14 cellular contexts compared by ENCODE assay signal in genomic region chr1:201903135-201903534, GRCh38. TPM values are rescaled to one million over a fixed set of nuclear protein-coding genes. Genes with fewer than 3 reads are reported as not detected.
A peak's percentile ranks its signal among the peaks of the same experiment; 100 is the strongest.
DNase-seq lines count a peak whose midpoint lies in the region; ATAC-seq and TF ChIP-seq lines count a peak whose summit lies in the region.
"Had no signal": no experiment of that assay in that cellular context is flagged by ENCODE, and none has a peak within 500 bp of the region (broad histone marks: within the 10 kb centered on the region; RNA-seq: fewer than 3 reads in every experiment).

No MANE protein-coding gene starts in this region.

- H4K12ac ChIP-seq in trophoblast cell (ENCODE audit: low read depth, low read length): no peak overlapping the region

- H4K8ac ChIP-seq in trophoblast cell (ENCODE audit: low read depth, low read length): no peak overlapping the region

- H3K4me2 ChIP-seq in trophoblast cell (ENCODE audit: low read length): no peak overlapping the region

- H3K4me3 ChIP-seq in ACC112 (ENCODE audit: low read depth, low read length) (no peak overlapping the region), cardiac muscle cell (no peak overlapping the region), trophoblast cell (ENCODE audit: low read depth, low read length) (no peak overlapping the region)
- H3K4me3 ChIP-seq: K562 had no signal

- no peak overlapping the region for H2AK5ac ChIP-seq in trophoblast cell (ENCODE audit: low read length)

- no peak overlapping the region for H3K9ac ChIP-seq in trophoblast cell (ENCODE audit: low read length)

- H2BK5ac ChIP-seq in trophoblast cell (ENCODE audit: low read depth, low read length, poor library complexity): no peak overlapping the region

- H3K27ac ChIP-seq in ACC112 (ENCODE audit: low read depth, low read length) (peak overlapping the region; percentile 66), cardiac muscle cell (peak overlapping the region; percentile 99), trophoblast cell (ENCODE audit: low read depth, low read length) (peak overlapping the region; percentile 67)

- no peak overlapping the region for H3K4ac ChIP-seq in trophoblast cell (ENCODE audit: low read depth, low read length)

- H3K27me3 ChIP-seq in ACC112 (ENCODE audit: insufficient read depth, low read length) (no peaks in the 10 kb centered on the region), cardiac muscle cell (no peaks in the 10 kb centered on the region), trophoblast cell (ENCODE audit: insufficient read depth, low read length) (no peaks in the 10 kb centered on the region)

- no peak overlapping the region for H4K91ac ChIP-seq in trophoblast cell (ENCODE audit: low read depth, low read length)

- DNase-seq in T1000 (lab: John Stamatoyannopoulos, UW) (peak; percentile 24), cardiac muscle cell (ENCODE audit: low read depth in 1 of 2, low spot score in 1 of 2) (peak in 1 of 2 donors; percentile 47), trophoblast cell (peak; percentile 25 to 49), NCI-H2196 treated with DMSO at 0.1 percent for 48 hours (lab: John Stamatoyannopoulos, UW; ENCODE audit: unreplicated experiment) (no peak)
- DNase-seq in activated naive CD4-positive, alpha-beta T cell treated with Interleukin-2 at 50 U/mL for 16 hours: no peak
- DNase-seq in NK-92 treated with Interleukin-12 subunit alpha and Interleukin-12 subunit beta, amount 100 ng/mL, for 24 hours (lab: John Stamatoyannopoulos, UW): no peak
- DNase-seq: activated T-cell treated with anti-CD3 and anti-CD28 coated beads, Interleukin-2, amount 50 U/mL, for 72 hours; DND-41; stimulated activated CD4-positive, alpha-beta T cell treated with anti-CD3 and anti-CD28 coated beads, Interleukin-4, amount 100 ng/mL, for 1 hour had no signal

- no peak overlapping the region for H3K14ac ChIP-seq in trophoblast cell (ENCODE audit: low read length)

- H3K79me1 ChIP-seq in trophoblast cell (ENCODE audit: low read length): peaks cover 21% of the 10 kb centered on the region

- peaks cover 39% of the 10 kb centered on the region for H3K4me1 ChIP-seq in ACC112 (ENCODE audit: control insufficient read depth, insufficient read depth, low read length, unreplicated experiment)
- peaks cover 49% of the 10 kb centered on the region for H3K4me1 ChIP-seq in cardiac muscle cell (ENCODE audit: low read depth)
- peaks cover 21 to 22% of the 10 kb centered on the region in 2 experiments for H3K4me1 ChIP-seq in trophoblast cell (ENCODE audit: control insufficient read depth in 1 of 2, insufficient read depth in 2 of 2, low read length in 2 of 2)

- H3K36me3 ChIP-seq in ACC112 (ENCODE audit: insufficient read depth, low read length) (no peaks in the 10 kb centered on the region), cardiac muscle cell (peaks cover 9% of the 10 kb centered on the region), trophoblast cell (ENCODE audit: control insufficient read depth in 1 of 2, insufficient read depth in 2 of 2, low read length in 2 of 2) (peaks cover 0 to 2% of the 10 kb centered on the region in 2 experiments)

- no peak overlapping the region for H2BK120ac ChIP-seq in trophoblast cell (ENCODE audit: insufficient read depth, low read length, poor library complexity)

- TF ChIP-seq CTCF in cardiac muscle cell (IDR thresholded peaks at IDR 0.05; ENCODE audit: low read depth, low read length): no peak

- no peaks in the 10 kb centered on the region for H3K79me2 ChIP-seq in ACC112 (ENCODE audit: control insufficient read depth, insufficient read depth, low read length, unreplicated experiment)
- H3K79me2 ChIP-seq in trophoblast cell (ENCODE audit: control insufficient read depth, insufficient read depth, low read length, poor library complexity): no peaks in the 10 kb centered on the region

- ATAC-seq in GM19035 (IDR thresholded peaks at IDR 0.05; ENCODE audit: unreplicated experiment): no peak
- ATAC-seq: activated T-cell treated with anti-CD3 and anti-CD28 coated beads, Interleukin-2, amount 50 U/mL, for 72 hours; K562; natural killer cell treated with Interleukin-12 subunit alpha and Interleukin-12 subunit beta and Interleukin-15 and Interleukin-18, amount 100 ng/mL, for 72 hours had no signal

- H2AFZ ChIP-seq in ACC112 (ENCODE audit: low read length, unreplicated experiment): no peak overlapping the region
- no peak overlapping the region for H2AFZ ChIP-seq in trophoblast cell (ENCODE audit: insufficient read depth, low read length, poor library complexity)

- WGBS in trophoblast cell (ENCODE audit: extremely low coverage, insufficient coverage, insufficient read length): no CpG with 5 or more reads among the region's 5 CpGs

- H2BK12ac ChIP-seq in trophoblast cell (ENCODE audit: low read length): no peak overlapping the region

- H3K18ac ChIP-seq in trophoblast cell (ENCODE audit: low read length): no peak overlapping the region

- H3K9me3 ChIP-seq in cardiac muscle cell (ENCODE audit: low read depth) (no peaks in the 10 kb centered on the region), trophoblast cell (ENCODE audit: insufficient read depth, low read depth, low read length) (peaks cover 4% of the 10 kb centered on the region)

- no peak overlapping the region for H3K23ac ChIP-seq in trophoblast cell (ENCODE audit: low read length)

RNA-seq across cellular contexts. Expression of gene SHISA4, which starts 14.4 kb away (rescaled TPM):
- total RNA-seq in cardiac muscle cell: 14.3 and 21.9 TPM in 2 replicates
- polyA plus RNA-seq in cardiac muscle cell: 22.8 and 24.3 TPM in 2 replicates
- polyA plus RNA-seq in trophoblast cell (2013): 14.7 and 15.2 TPM in 2 replicates

RNA-seq across cellular contexts. Expression of gene LMOD1, which starts 43.2 kb away (rescaled TPM):
- 48.3 and 75.6 TPM in 2 replicates for total RNA-seq in cardiac muscle cell
- polyA plus RNA-seq in cardiac muscle cell: 27.4 and 47.9 TPM in 2 replicates
- 3.2 TPM in 2 replicates for polyA plus RNA-seq in trophoblast cell (2013)
- total RNA-seq: A673; activated T-cell treated with anti-CD3 and anti-CD28 coated beads, Interleukin-2, amount 50 U/mL, for 72 hours; natural killer cell treated with Interleukin-12 subunit alpha and Interleukin-12 subunit beta and Interleukin-15 and Interleukin-18, amount 100 ng/mL, for 72 hours had no signal

RNA-seq across cellular contexts. Expression of gene TIMM17A, which starts 52.2 kb away (rescaled TPM):
- 32.9 and 37.4 TPM in 2 replicates for total RNA-seq in cardiac muscle cell
- polyA plus RNA-seq in cardiac muscle cell: 88.7 and 110 TPM in 2 replicates
- polyA plus RNA-seq in trophoblast cell (2013): 59.9 and 63.0 TPM in 2 replicates

Comparison
In these comparisons a context has a peak if more than half of its experiments do, and no peak if none do; other contexts are left out.
1. DNase-seq: peak in T1000 (single experiment) and trophoblast cell (2 of 2); none in activated naive CD4-positive, alpha-beta T cell treated with Interleukin-2 at 50 U/mL for 16 hours (single experiment), NK-92 treated with Interleukin-12 subunit alpha and Interleukin-12 subunit beta, amount 100 ng/mL, for 24 hours (single experiment) and NCI-H2196 treated with DMSO at 0.1 percent for 48 hours (single experiment).
2. Peak in every context shown above with its lines, with median percentiles within 50 percentile points of each other: H3K27ac ChIP-seq.